Comparison of ENCODE assay signal across 31 cellular contexts in the genomic region with DNA sequence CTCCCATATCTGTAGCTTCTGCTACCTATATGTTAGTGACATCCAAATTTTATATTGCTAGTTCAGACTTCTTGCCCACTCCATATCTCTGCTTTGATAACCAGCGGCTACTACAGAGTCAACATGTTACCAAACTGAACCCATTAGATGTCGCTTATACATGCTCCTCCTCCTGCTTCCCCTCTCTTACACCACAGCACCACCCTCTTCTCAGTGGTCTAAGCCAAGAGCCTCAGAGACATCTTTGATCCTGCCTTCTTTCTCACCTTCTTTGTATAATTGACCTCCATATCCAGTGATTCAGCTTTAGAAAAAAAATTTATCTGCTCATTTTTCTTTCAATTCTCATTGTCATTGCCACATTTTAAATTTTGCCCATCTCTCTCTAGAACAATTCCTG.
"Had no signal": no experiment of that assay in that cellular context is flagged by ENCODE, and none has a peak within 500 bp of the region (broad histone marks: within the 10 kb centered on the region; RNA-seq: fewer than 3 reads in every experiment).

No MANE protein-coding gene starts in this region.

- H3K27ac ChIP-seq: KMS-11, PC-9, RWPE1, SJCRH30, SK-N-MC had no signal

- FAIRE-seq: RCC 7860 had no signal

- H3K4me3 ChIP-seq: PC-9, SJCRH30, SK-N-MC had no signal

- H3K4me1 ChIP-seq: SJCRH30 had no signal

- H3K9me3 ChIP-seq: SJCRH30 had no signal

- H3K27me3 ChIP-seq: SJCRH30 had no signal

- DNase-seq: Karpas-422, KBM-7, MM.1S, MV-4-11, NCI-H1092, NCI-H1105, NCI-H1417 treated with DMSO at 0.1 percent for 48 hours, NCI-H1436 treated with DMSO at 0.1 percent for 48 hours, NCI-H1694 treated with DMSO at 0.1 percent for 48 hours, NCI-H187 treated with DMSO at 0.1 percent for 48 hours, NCI-H2029, NCI-H2081, NCI-H226, NCI-H446 treated with DMSO at 0.1 percent for 48 hours, NCI-H510A, NCI-H524, NCI-H526, NCI-H69, NCI-H748 treated with DMSO at 0.1 percent for 48 hours, NCI-H82, PC-9, SHP77, SIG-M5, SJCRH30 had no signal

- H3K4me2 ChIP-seq: KMS-11, PC-9 had no signal

- H2AFZ ChIP-seq: PC-9 had no signal

- H3K9ac ChIP-seq: KMS-11 had no signal

- ATAC-seq: Panc1, Right ventricle myocardium inferior, SK-N-SH treated with all-trans-retinoic acid at 6 μM for 48 hours had no signal

- H3K36me3 ChIP-seq: SJCRH30 had no signal
